ENCODE assay signal across 8 cellular contexts in genomic region chr19:32404939-32405430, GRCh38. TPM values are rescaled to one million over a fixed set of nuclear protein-coding genes. Genes with fewer than 3 reads are reported as not detected.
DNase-seq lines count a peak whose midpoint lies in the region; ATAC-seq and TF ChIP-seq lines count a peak whose summit lies in the region.

No MANE protein-coding gene starts in this region.

- ATAC-seq in GM19035 (IDR thresholded peaks at IDR 0.05; ENCODE audit: unreplicated experiment), result peak; percentile 16
- peak; percentile 12 for ATAC-seq in activated CD8-positive, alpha-beta T cell treated with anti-CD3 and anti-CD28 coated beads for 36 hours
- ATAC-seq in natural killer cell, result peak; percentile 3 to 8 (median 4)
- ATAC-seq in HG03139 (IDR thresholded peaks at IDR 0.05; ENCODE audit: unreplicated experiment), result no peak
- no peak for ATAC-seq in GM18519 (IDR thresholded peaks at IDR 0.05; ENCODE audit: low FRiP score, unreplicated experiment)

- CTCF ChIA-PET in activated CD8-positive, alpha-beta T cell treated with anti-CD3 and anti-CD28 coated beads for 36 hours (lab: Charles Lee), result interaction anchor here (0.7 to 0.9 kb wide), 2 partner anchors 12 to 22 kb away, joined by 3 read pairs; no protein-coding TSS in a partner anchor

- H3K9me3 ChIP-seq in HUES64 (ENCODE audit: insufficient read depth, low read depth, low read length), result no peaks in the 10 kb centered on the region

- TF ChIP-seq CTCF in CD14-positive monocyte (IDR thresholded peaks at IDR 0.05) (no peak), fibroblast of pulmonary artery (IDR thresholded peaks at IDR 0.05; ENCODE audit: low read length, missing control alignments) (no peak), natural killer cell (IDR thresholded peaks at IDR 0.05) (no peak)
- TF ChIP-seq CTCF in activated CD8-positive, alpha-beta T cell treated with anti-CD3 and anti-CD28 coated beads for 36 hours (IDR thresholded peaks at IDR 0.05), result no peak

- DNase-seq in CD14-positive monocyte (ENCODE audit: low spot score) (no peak), fibroblast of pulmonary artery (ENCODE audit: low read depth) (peak; percentile 41), natural killer cell (no peak)
- DNase-seq in activated CD8-positive, alpha-beta T cell treated with anti-CD3 and anti-CD28 coated beads for 36 hours, result no peak

- H3K4me1 Mint-ChIP-seq in CD14-positive monocyte (peaks cover 30% of the 10 kb centered on the region), natural killer cell (peaks cover 13 to 18% of the 10 kb centered on the region in 2 donors)
- peaks cover 21% of the 10 kb centered on the region for H3K4me1 Mint-ChIP-seq in activated CD8-positive, alpha-beta T cell treated with anti-CD3 and anti-CD28 coated beads for 36 hours (ENCODE audit: low read depth)

- peak overlapping the region; percentile 99 for H3K4me3 ChIP-seq in HUES64 (ENCODE audit: low read length)
- peak overlapping the region; percentile 87 for H3K4me3 ChIP-seq in fibroblast of pulmonary artery (replicated peaks; ENCODE audit: low read depth, low read length)

- H3K9ac ChIP-seq in HUES64 (ENCODE audit: low read depth, low read length), result peak overlapping the region; percentile 99

- under 1% methylated on average over 36 of the region's 36 CpGs for WGBS in HUES64

- H3K27me3 ChIP-seq in HUES64 (ENCODE audit: insufficient read depth, low read length), result no peaks in the 10 kb centered on the region

- intact Hi-C loops in CD14-positive monocyte (cut with micrococcal nuclease) (loop anchor here (10.0 kb wide), 2 partner anchors 180 to 270 kb away; partner anchors contain the start of genes ANKRD27 (in 2 of the 2), RGS9BP (in 2 of the 2) and PDCD5 (in 1 of the 2)), natural killer cell (cut with micrococcal nuclease) (loop anchor here (2.0 kb wide), 1 partner anchor 60 kb away; the partner anchor contains the start of gene ZNF507)
- intact Hi-C loops in activated CD8-positive, alpha-beta T cell treated with anti-CD3 and anti-CD28 coated beads for 36 hours (cut with micrococcal nuclease), result no loop called here

- H3K27ac Mint-ChIP-seq in CD14-positive monocyte, result peak overlapping the region; percentile 79 to 92 (median 90)
- H3K27ac Mint-ChIP-seq in activated CD8-positive, alpha-beta T cell treated with anti-CD3 and anti-CD28 coated beads for 36 hours, result peak overlapping the region; percentile 88
- peak overlapping the region; percentile 80 to 87 for H3K27ac Mint-ChIP-seq in natural killer cell

- H3K36me3 ChIP-seq in HUES64 (ENCODE audit: insufficient read depth, low read length), result peaks cover 27% of the 10 kb centered on the region

- H3K9me3 Mint-ChIP-seq in CD14-positive monocyte (peaks cover 0 to 6% (median 0%) of the 10 kb centered on the region in 7 donors), natural killer cell (no peaks in the 10 kb centered on the region)
- no peaks in the 10 kb centered on the region for H3K9me3 Mint-ChIP-seq in activated CD8-positive, alpha-beta T cell treated with anti-CD3 and anti-CD28 coated beads for 36 hours

- H3K27me3 Mint-ChIP-seq in CD14-positive monocyte (ENCODE audit: low read depth in 3 of 3) (peaks cover 27 to 33% (median 31%) of the 10 kb centered on the region in 3 donors), natural killer cell (ENCODE audit: low read depth in 2 of 2) (no peaks in the 10 kb centered on the region)
- H3K27me3 Mint-ChIP-seq in activated CD8-positive, alpha-beta T cell treated with anti-CD3 and anti-CD28 coated beads for 36 hours, result no peaks in the 10 kb centered on the region

- H3K4me1 ChIP-seq in HUES64 (ENCODE audit: insufficient read depth, low read length), result peaks cover 22% of the 10 kb centered on the region

- H3K36me3 Mint-ChIP-seq in CD14-positive monocyte (peaks cover 16 to 24% of the 10 kb centered on the region in 2 donors), natural killer cell (no peaks in the 10 kb centered on the region)
- H3K36me3 Mint-ChIP-seq in activated CD8-positive, alpha-beta T cell treated with anti-CD3 and anti-CD28 coated beads for 36 hours (ENCODE audit: low read depth), result peaks cover 15% of the 10 kb centered on the region

- H3K4me3 Mint-ChIP-seq in CD14-positive monocyte, result peak overlapping the region; percentile 80 to 88
- H3K4me3 Mint-ChIP-seq in activated CD8-positive, alpha-beta T cell treated with anti-CD3 and anti-CD28 coated beads for 36 hours, result peak overlapping the region; percentile 83
- H3K4me3 Mint-ChIP-seq in natural killer cell, result peak overlapping the region; percentile 87

- H3K27ac ChIP-seq in HUES64 (ENCODE audit: low read depth, low read length), result peak overlapping the region; percentile 97

- POLR2A ChIA-PET in activated CD8-positive, alpha-beta T cell treated with anti-CD3 and anti-CD28 coated beads for 36 hours (lab: Charles Lee), result interaction anchor here (0.6 to 2.3 kb wide), 6 partner anchors 8 to 59 kb away, joined by 3 to 21 read pairs (median 4); partner anchors contain the start of gene ZNF507

RNA-seq across cellular contexts. Expression of gene DPY19L3, which starts 0.6 kb away (rescaled TPM):
- polyA plus RNA-seq in CD14-positive monocyte, result 1 to 10 TPM; 6.5 to 7.7 TPM
- polyA plus RNA-seq in HUES64 (2013, experiment 1 of 2), result 33.9 TPM
- 36.3 TPM for polyA plus RNA-seq in HUES64 (2013, experiment 2 of 2)
- 10 to 100 TPM; 10.4 to 12.4 TPM for total RNA-seq in activated CD8-positive, alpha-beta T cell treated with anti-CD3 and anti-CD28 coated beads for 36 hours
- total RNA-seq in natural killer cell, result 10 to 100 TPM; 26.7 to 28.1 (median 27.6) TPM

RNA-seq across cellular contexts. Expression of gene ZNF507, which starts 59.6 kb away (rescaled TPM):
- under 1 TPM; 0.08 to 0.10 TPM for polyA plus RNA-seq in CD14-positive monocyte
- polyA plus RNA-seq in HUES64 (2013, experiment 1 of 2), result 20.2 TPM
- polyA plus RNA-seq in HUES64 (2013, experiment 2 of 2), result 18.8 TPM
- 10 to 100 TPM; 24.2 to 25.6 TPM for total RNA-seq in activated CD8-positive, alpha-beta T cell treated with anti-CD3 and anti-CD28 coated beads for 36 hours
- 10 to 100 TPM; 27.9 to 34.6 (median 29.1) TPM for total RNA-seq in natural killer cell

Comparison
In these comparisons a context has a peak if more than half of its experiments do, and no peak if none do; other contexts are left out.
1. ATAC-seq: peak in GM19035 (single experiment), activated CD8-positive, alpha-beta T cell treated with anti-CD3 and anti-CD28 coated beads for 36 hours (single experiment) and natural killer cell (3 of 3); none in HG03139 (single experiment) and GM18519 (single experiment).
2. Peak in every context shown above with its lines, with median percentiles within 50 percentile points of each other: H3K27ac Mint-ChIP-seq and H3K4me3 Mint-ChIP-seq.